ENCODE assay signal across 8 cellular contexts in genomic region chr1:181099152-181100014, GRCh38. TPM values are rescaled to one million over a fixed set of nuclear protein-coding genes. Genes with fewer than 3 reads are reported as not detected.
DNase-seq lines count a peak whose midpoint lies in the region; ATAC-seq lines count a peak whose summit lies in the region.

No MANE protein-coding gene starts in this region.

- peaks cover 19% of the 10 kb centered on the region; the same call in 1 of the 2 replicates for H3K79me2 ChIP-seq in GM23248 (ENCODE audit: insufficient read depth)

- H3K27me3 Mint-ChIP-seq in activated naive CD4-positive, alpha-beta T cell treated with anti-CD3 and anti-CD28 coated beads for 36 hours (ENCODE audit: low read depth), result no peaks in the 10 kb centered on the region
- H3K27me3 Mint-ChIP-seq in naive B cell, result no peaks in the 10 kb centered on the region
- peaks cover under 1 to 6% (median 5%) of the 10 kb centered on the region in 3 donors for H3K27me3 Mint-ChIP-seq in immature natural killer cell (ENCODE audit: low read depth in 3 of 3)

- peaks cover 88% of the 10 kb centered on the region for H3K4me1 Mint-ChIP-seq in activated naive CD4-positive, alpha-beta T cell treated with anti-CD3 and anti-CD28 coated beads for 36 hours (ENCODE audit: low read depth)
- H3K4me1 Mint-ChIP-seq in naive B cell, result peaks cover 38 to 68% (median 65%) of the 10 kb centered on the region in 3 donors
- H3K4me1 Mint-ChIP-seq in immature natural killer cell, result peaks cover 30 to 33% of the 10 kb centered on the region in 2 donors

- H3K4me1 ChIP-seq in GM23248 (ENCODE audit: insufficient read depth), result peaks cover 80% of the 10 kb centered on the region

- H3K4me2 ChIP-seq in GM23248 (ENCODE audit: unreplicated experiment), result peak overlapping the region; percentile 56

- no peak for ATAC-seq in naive B cell (ENCODE audit: low read depth in 2 of 2)

- CTCF ChIA-PET in activated naive CD4-positive, alpha-beta T cell treated with anti-CD3 and anti-CD28 coated beads for 36 hours (lab: Charles Lee), result interaction anchor here (0.7 to 6.4 kb wide), 8 partner anchors 9 to 81 kb away, joined by 3 to 54 read pairs (median 4); partner anchors contain the start of gene MR1

- H3K9me3 Mint-ChIP-seq in activated naive CD4-positive, alpha-beta T cell treated with anti-CD3 and anti-CD28 coated beads for 36 hours, result no peaks in the 10 kb centered on the region
- no peaks in the 10 kb centered on the region for H3K9me3 Mint-ChIP-seq in naive B cell
- H3K9me3 Mint-ChIP-seq in immature natural killer cell, result no peaks in the 10 kb centered on the region

- peak overlapping the region; percentile 64; the same call in 1 of the 2 replicates for H2AFZ ChIP-seq in GM23248

- peaks cover 10% of the 10 kb centered on the region for H3K36me3 Mint-ChIP-seq in activated naive CD4-positive, alpha-beta T cell treated with anti-CD3 and anti-CD28 coated beads for 36 hours (ENCODE audit: low read depth)
- H3K36me3 Mint-ChIP-seq in naive B cell, result peaks cover 0 to 2% of the 10 kb centered on the region in 2 donors
- peaks cover 1 to 9% (median 2%) of the 10 kb centered on the region in 3 donors for H3K36me3 Mint-ChIP-seq in immature natural killer cell

- H3K4me3 Mint-ChIP-seq in activated naive CD4-positive, alpha-beta T cell treated with anti-CD3 and anti-CD28 coated beads for 36 hours, result peak overlapping the region; percentile 67
- H3K4me3 Mint-ChIP-seq in naive B cell (peak overlapping the region in 5 of 8 donors; percentile 3 to 47 (median 11)), immature natural killer cell (no peak overlapping the region)

- H3K36me3 ChIP-seq in GM23248 (ENCODE audit: low read depth), result no peaks in the 10 kb centered on the region

- H3K9ac ChIP-seq in GM23248, result peak overlapping the region; percentile 44

- H3K27ac Mint-ChIP-seq in activated naive CD4-positive, alpha-beta T cell treated with anti-CD3 and anti-CD28 coated beads for 36 hours, result peak overlapping the region; percentile 99
- H3K27ac Mint-ChIP-seq in naive B cell, result peak overlapping the region in 4 of 6 donors; percentile 1 to 47 (median 43)
- peak overlapping the region in 2 of 6 donors; percentile 2 to 4 for H3K27ac Mint-ChIP-seq in immature natural killer cell

- no peaks in the 10 kb centered on the region for H3K9me3 ChIP-seq in GM23248 (ENCODE audit: low read depth)

- DNase-seq in NCI-H526 (lab: John Stamatoyannopoulos, UW) (peak; percentile 43 to 52), NCI-H526 treated with DMSO at 0.1 percent for 48 hours (lab: John Stamatoyannopoulos, UW) (no peak), GM23248 (peak; percentile 58), MV-4-11 (lab: John Stamatoyannopoulos, UW) (peak; percentile 79), naive B cell (no peak), immature natural killer cell (no peak), NCI-H345 (lab: John Stamatoyannopoulos, UW) (no peak)
- peak; percentile 80 for DNase-seq in activated naive CD4-positive, alpha-beta T cell treated with anti-CD3 and anti-CD28 coated beads for 36 hours

- in situ Hi-C loops in GM23248 (cut with MboI), result no loop called here

- no peaks in the 10 kb centered on the region for H3K27me3 ChIP-seq in GM23248 (replicated peaks; ENCODE audit: insufficient read depth)

- peak overlapping the region; percentile 30 for H3K4me3 ChIP-seq in GM23248

- H3F3A ChIP-seq in GM23248 (ENCODE audit: insufficient read depth), result peaks cover 78% of the 10 kb centered on the region

- no peaks in the 10 kb centered on the region for H3K9me2 ChIP-seq in GM23248 (ENCODE audit: insufficient read depth)

- 34% methylated on average over 11 of the region's 11 CpGs for WGBS in GM23248 (ENCODE audit: low coverage in 1 of 2, low lambda C conversion rate in 2 of 2, missing lambda C conversion rate in 2 of 2), 2 experiments

- H3K27ac ChIP-seq in GM23248, result peak overlapping the region; percentile 63

- H4K20me1 ChIP-seq in GM23248 (ENCODE audit: insufficient read depth), result no peaks in the 10 kb centered on the region

- intact Hi-C loops in activated naive CD4-positive, alpha-beta T cell treated with anti-CD3 and anti-CD28 coated beads for 36 hours (cut with micrococcal nuclease), result loop anchor here (1.0 to 10.0 kb wide), 11 partner anchors 9 to 1517 kb away; partner anchors contain the start of genes ACBD6, MR1 and TOR1AIP1

RNA-seq across cellular contexts. Expression of gene IER5, which starts 10.9 kb away (rescaled TPM):
- 33.6 and 38.5 TPM in 2 replicates for total RNA-seq in GM23248 (2014; rRNA removed; shearing (Covaris generic))
- polyA plus RNA-seq in GM23248 (2016; fragmentation: Nextera tagmentation; extraction: Ambion mirVana), result 8.1 and 10.8 TPM in 2 replicates
- total RNA-seq in activated naive CD4-positive, alpha-beta T cell treated with anti-CD3 and anti-CD28 coated beads for 36 hours, result 10 to 100 TPM; 33.5 to 34.4 TPM
- 10 to 100 TPM; 17.3 to 82.6 (median 34.1) TPM for polyA plus RNA-seq in naive B cell (ENCODE audit: low read depth in 6 of 6)
- 10 to 100 TPM; 11.6 to 22.7 (median 14.4) TPM for polyA plus RNA-seq in immature natural killer cell

Comparison
In these comparisons a context has a peak if more than half of its experiments do, and no peak if none do; other contexts are left out.
1. DNase-seq: peak in NCI-H526 (2 of 2), GM23248 (single experiment), MV-4-11 (single experiment) and activated naive CD4-positive, alpha-beta T cell treated with anti-CD3 and anti-CD28 coated beads for 36 hours (single experiment); none in NCI-H526 treated with DMSO at 0.1 percent for 48 hours (single experiment), naive B cell (single experiment), immature natural killer cell (0 of 3) and NCI-H345 (single experiment).
2. H3K4me3 Mint-ChIP-seq: peak in activated naive CD4-positive, alpha-beta T cell treated with anti-CD3 and anti-CD28 coated beads for 36 hours (single experiment) and naive B cell (5 of 8); none in immature natural killer cell (0 of 5).